33 cellular contexts compared by ENCODE assay signal in genomic region chr11:75743711-75744563, GRCh38. TPM values are rescaled to one million over a fixed set of nuclear protein-coding genes. Genes with fewer than 3 reads are reported as not detected.
DNase-seq lines count a peak whose midpoint lies in the region; ATAC-seq, FAIRE-seq and TF ChIP-seq lines count a peak whose summit lies in the region.
"Had no signal": no experiment of that assay in that cellular context is flagged by ENCODE, and none has a peak within 500 bp of the region (broad histone marks: within the 10 kb centered on the region; RNA-seq: fewer than 3 reads in every experiment).

No MANE protein-coding gene starts in this region.

- CTCF ChIA-PET in H1 (lab: Charles Lee; ENCODE audit: partially characterized antibody) = no interaction called here

- TF ChIP-seq CTCF in H1 (IDR thresholded peaks at IDR 0.05; ENCODE audit: control extremely low read depth in 1 of 3, insufficient read depth in 1 of 3, low read depth in 1 of 3, low read length in 3 of 3) (no peak), upper lobe of left lung (IDR thresholded peaks at IDR 0.05) (no peak), transverse colon (IDR thresholded peaks at IDR 0.05) (no peak)

- TF ChIP-seq POLR2A in H1 (IDR thresholded peaks at IDR 0.05; ENCODE audit: control extremely low read depth in 1 of 2, low read depth in 2 of 2, low read length in 2 of 2) = no peak
- no peak for TF ChIP-seq POLR2A in upper lobe of left lung (IDR thresholded peaks at IDR 0.05)
- TF ChIP-seq POLR2A in transverse colon (IDR thresholded peaks at IDR 0.05) = no peak

- no peak for TF ChIP-seq EP300 in H1 (IDR thresholded peaks at IDR 0.05; ENCODE audit: borderline replicate concordance in 1 of 2, low read depth in 2 of 2, low read length in 2 of 2)
- TF ChIP-seq EP300 in upper lobe of left lung (IDR thresholded peaks at IDR 0.05) = no peak
- TF ChIP-seq EP300 in transverse colon (IDR thresholded peaks at IDR 0.05; ENCODE audit: low read depth) = no peak

- no peak for TF ChIP-seq RAD21 in H1 (IDR thresholded peaks at IDR 0.05 in 1 of 2, conservative IDR thresholded peaks at IDR 0.05 in 1 of 2; ENCODE audit: low read depth in 2 of 2, low read length in 2 of 2)

- no peak overlapping the region for H2BK15ac ChIP-seq in H1 (ENCODE audit: low read length)

- peak; percentile 49 to 79 for ATAC-seq in left cardiac atrium
- ATAC-seq in upper lobe of left lung (ENCODE audit: low FRiP score in 2 of 2) = peak; percentile 19 to 32
- ATAC-seq in HG03354 (IDR thresholded peaks at IDR 0.05; ENCODE audit: poor library complexity, severe bottlenecking, unreplicated experiment) = no peak
- ATAC-seq: left lung; PC-3; SK-N-SH treated with all-trans-retinoic acid at 6 μM for 48 hours; stimulated activated naive CD8-positive, alpha-beta T cell treated with anti-CD3 and anti-CD28 coated beads, Interleukin-15, amount 100 ng/mL, for 72 hours had no signal

- intact Hi-C loops in left cardiac atrium (cut with DNase I) = no loop called here
- intact Hi-C loops in transverse colon (cut with DNase I; ENCODE audit: low total_unique reads) = no loop called here

- H3K9ac ChIP-seq in H1 (replicated peaks in 1 of 4; ENCODE audit: extremely low read depth in 1 of 4, low read depth in 3 of 4, low read length in 3 of 4) = no peak overlapping the region

- no peak overlapping the region for H2BK5ac ChIP-seq in H1 (ENCODE audit: low read depth, low read length)

- no peaks in the 10 kb centered on the region for H3K79me2 ChIP-seq in H1 (ENCODE audit: control insufficient read depth in 1 of 2, insufficient read depth in 2 of 2, low read length in 2 of 2)
- H3K79me2 ChIP-seq: hepatocyte had no signal

- no peak overlapping the region for H2BK20ac ChIP-seq in H1 (ENCODE audit: low read length)

- no peak overlapping the region for H4K5ac ChIP-seq in H1 (ENCODE audit: insufficient read length, low read depth, low read length)

- no peaks in the 10 kb centered on the region for H4K20me1 ChIP-seq in H1 (replicated peaks in 1 of 2; ENCODE audit: control insufficient read depth in 1 of 2, insufficient read depth in 2 of 2, low read length in 2 of 2)

- no peak for FAIRE-seq in H1 (lab: Jason Lieb, UNC)
- no peak for FAIRE-seq in GM19239 (lab: Jason Lieb, UNC)
- FAIRE-seq: GM12891 had no signal

- H2AK5ac ChIP-seq in H1 (ENCODE audit: low read depth, low read length) = 0 out of 2 replicates have a peak overlapping the region, but pooled peaks have one; percentile 17

- no peaks in the 10 kb centered on the region for H3K23me2 ChIP-seq in H1 (ENCODE audit: low read depth, low read length)

- no peak overlapping the region for H2BK120ac ChIP-seq in H1 (replicated peaks; ENCODE audit: low read depth, low read length)

- H3K23ac ChIP-seq in H1 (ENCODE audit: insufficient read length) = no peak overlapping the region

- H4K8ac ChIP-seq in H1 (ENCODE audit: extremely low read depth, insufficient read depth, low read length) = no peak overlapping the region

- H3K4me2 ChIP-seq in H1 (ENCODE audit: insufficient read depth in 1 of 2, low read depth in 2 of 2, low read length in 2 of 2) = no peak overlapping the region
- H3K4me2 ChIP-seq: hepatocyte, smooth muscle cell had no signal

- H3K27me3 ChIP-seq in H1 (replicated peaks in 1 of 4; ENCODE audit: control insufficient read depth in 3 of 4, extremely low read depth in 1 of 4, insufficient read depth in 3 of 4, low read length in 3 of 4) = no peaks in the 10 kb centered on the region; a peak in 1 of 7 replicates
- H3K27me3 ChIP-seq in upper lobe of left lung = no peaks in the 10 kb centered on the region
- H3K27me3 ChIP-seq in transverse colon = peaks cover 3% of the 10 kb centered on the region
- H3K27me3 ChIP-seq: adrenal gland, esophagus squamous epithelium, hepatocyte, left lung had no signal

- POLR2A ChIA-PET in H1 (lab: Charles Lee; ENCODE audit: partially characterized antibody) = no interaction called here

- H3K4me1 ChIP-seq in H1 (replicated peaks in 1 of 4; ENCODE audit: control insufficient read depth in 3 of 4, insufficient read depth in 4 of 4, low read length in 3 of 4) (no peaks in the 10 kb centered on the region), upper lobe of left lung (no peaks in the 10 kb centered on the region), transverse colon (no peaks in the 10 kb centered on the region)
- H3K4me1 ChIP-seq: adrenal gland, HAP-1, left lung had no signal

- no peak overlapping the region for H4K91ac ChIP-seq in H1 (replicated peaks; ENCODE audit: insufficient read length, low read length)

- H3K79me1 ChIP-seq in H1 (ENCODE audit: low read depth, low read length) = no peaks in the 10 kb centered on the region

- H3K27ac ChIP-seq in H1 (ENCODE audit: low read depth, low read length) (no peak overlapping the region), upper lobe of left lung (no peak overlapping the region), transverse colon (no peak overlapping the region)
- H3K27ac ChIP-seq: adrenal gland, C4-2B, esophagus squamous epithelium, hepatocyte, left lung had no signal

- H3K36me3 ChIP-seq in H1 (ENCODE audit: control insufficient read depth in 2 of 4, insufficient read depth in 4 of 4, low read length in 3 of 4) = no peaks in the 10 kb centered on the region
- H3K36me3 ChIP-seq in upper lobe of left lung = no peaks in the 10 kb centered on the region
- no peaks in the 10 kb centered on the region for H3K36me3 ChIP-seq in transverse colon
- H3K36me3 ChIP-seq: adrenal gland, esophagus squamous epithelium, HAP-1, left lung had no signal

- in situ Hi-C loops in transverse colon (cut with MboI; ENCODE audit: low pct_ligation_motif_present in 1 of 4, low pct_unique_long_range_greater_than_20kb in 1 of 4, low sequenced_read_pairs in 3 of 4) = no loop called here

- no peak overlapping the region for H2BK12ac ChIP-seq in H1 (ENCODE audit: low read depth, low read length)

- H2AFZ ChIP-seq in H1 (ENCODE audit: low read length) = no peak overlapping the region
- H2AFZ ChIP-seq: hepatocyte had no signal

- DNase-seq in H1 (ENCODE audit: low read depth in 1 of 2, low spot score in 2 of 2) (no peak), left cardiac atrium (no peak), mucosa of gallbladder (ENCODE audit: low spot score) (peak; percentile 34), upper lobe of left lung (no peak), GM19239 (ENCODE audit: insufficient read length, low spot score) (no peak), transverse colon (no peak)
- DNase-seq: activated CD4-positive, alpha-beta T cell treated with anti-CD3 and anti-CD28 coated beads, Interleukin-2, amount 50 U/mL, for 4 hours; activated naive CD4-positive, alpha-beta T cell; activated T-cell treated with anti-CD3 and anti-CD28 coated beads, Interleukin-2, amount 50 U/mL, for 48 hours; cerebellar nuclear complex; COR-L47; dermis blood vessel endothelial cell; DMS53; esophagus squamous epithelium; foreskin melanocyte; left lung; naive B cell; NCI-H1417 treated with DMSO at 0.1 percent for 48 hours; NCI-H2029 treated with DMSO at 0.1 percent for 48 hours; NCI-H524 treated with DMSO at 0.1 percent for 48 hours; NK-92 treated with Interleukin-12 subunit alpha and Interleukin-12 subunit beta, amount 100 ng/mL, for 24 hours; occipital lobe; PC-3; stimulated activated naive CD8-positive, alpha-beta T cell treated with anti-CD3 and anti-CD28 coated beads, Interleukin-15, amount 100 ng/mL, for 72 hours had no signal

- H3K9me3 ChIP-seq in H1 (ENCODE audit: insufficient read depth in 2 of 2, low read depth in 1 of 2, low read length in 1 of 2) (peaks cover 0 to 5% of the 10 kb centered on the region in 2 experiments; a peak in 1 of 4 replicates), upper lobe of left lung (no peaks in the 10 kb centered on the region), transverse colon (no peaks in the 10 kb centered on the region)
- H3K9me3 ChIP-seq: adrenal gland, esophagus squamous epithelium, HAP-1, left lung had no signal

- no peak overlapping the region for H3K4ac ChIP-seq in H1 (replicated peaks; ENCODE audit: insufficient read length, low read depth, low read length)

- H3K14ac ChIP-seq in H1 (ENCODE audit: insufficient read length) = no peak overlapping the region

- H3K4me3 ChIP-seq in H1 (ENCODE audit: extremely low read depth in 1 of 4, insufficient read depth in 2 of 4, low read depth in 3 of 4, low read length in 4 of 4) (no peak overlapping the region), upper lobe of left lung (no peak overlapping the region), transverse colon (no peak overlapping the region)
- H3K4me3 ChIP-seq: adrenal gland, esophagus squamous epithelium, HAP-1, hepatocyte, left lung, smooth muscle cell had no signal

- H3K18ac ChIP-seq in H1 (ENCODE audit: extremely low read depth, low read length) = no peak overlapping the region; the same call in 1 of the 2 replicates

- H3K56ac ChIP-seq in H1 (replicated peaks; ENCODE audit: insufficient read length, low read depth, low read length) = no peak overlapping the region

- WGBS in H1 (ENCODE audit: extremely low coverage in 1 of 2, insufficient coverage in 1 of 2, insufficient read length in 1 of 2, insufficient replicate concordance in 2 of 2, low coverage in 1 of 2, low lambda C conversion rate in 2 of 2, missing lambda C conversion rate in 1 of 2), 2 experiments = 78% methylated on average over 9 of the region's 9 CpGs; no CpG with 5 or more reads in 1 of the 2 experiments
- WGBS in upper lobe of left lung, 2 donors = 62 to 76% methylated on average over 5 to 9 of the region's 9 CpGs
- WGBS in transverse colon (ENCODE audit: low coverage in 1 of 2), 2 donors = 72% methylated on average over 9 of the region's 9 CpGs; no CpG with 5 or more reads in 1 of the 2 donors

RNA-seq across cellular contexts. Expression of gene DGAT2, which starts 24.6 kb away (rescaled TPM):
- 2.6 and 3.2 TPM in 2 replicates for total RNA-seq in H1 (2021; fragmentation: NEBNext Ultra II Directional; extraction: Animal tissue kit (Norgen Biotek cat#: 25700))
- polyA plus RNA-seq in H1 (2011; rRNA removed) = 5.9 and 8.5 TPM in 2 replicates
- 8.6 TPM for polyA plus RNA-seq in H1 (2011; cell fraction: cytosol; rRNA removed)
- 9.8 TPM for polyA plus RNA-seq in H1 (2011; cell fraction: nucleus; rRNA removed)
- polyA plus RNA-seq in H1 (2012, experiment 1 of 2) = 3.8 to 6.2 TPM (median 5.1 TPM) in 4 replicates
- 4.5 TPM for polyA plus RNA-seq in H1 (2012, experiment 2 of 2)
- polyA plus RNA-seq in H1 (2013, experiment 1 of 2) = 2.2 TPM
- 2.6 TPM for polyA plus RNA-seq in H1 (2013, experiment 2 of 2)
- 10.7 and 12.8 TPM in 2 replicates for polyA minus RNA-seq in H1 (2011; rRNA and poly(A)+ RNA removed)
- polyA minus RNA-seq in H1 (2011; cell fraction: cytosol; rRNA and poly(A)+ RNA removed) = 3.8 TPM
- 3.4 TPM for polyA minus RNA-seq in H1 (2011; cell fraction: nucleus; rRNA and poly(A)+ RNA removed)
- total RNA-seq in left cardiac atrium (100 to 1,000 TPM in 1 of 2 donors, 10 to 100 TPM in 1; 81.2 to 131 TPM), mucosa of gallbladder (5.8 TPM), upper lobe of left lung (10 to 100 TPM in 3 of 6 donors, 1 to 10 TPM in 3; 2.1 to 17.3 (median 10.4) TPM), transverse colon (1 to 10 TPM in 2 of 4 donors, not detected in 2; 3.3 to 3.7 TPM)

RNA-seq across cellular contexts. Expression of gene MOGAT2, which starts 26.3 kb away (rescaled TPM):
- total RNA-seq in H1 (2021; fragmentation: NEBNext Ultra II Directional; extraction: Animal tissue kit (Norgen Biotek cat#: 25700)) = not detected in 2 replicates
- polyA plus RNA-seq in H1 (2011; rRNA removed) = not detected in 2 replicates
- polyA plus RNA-seq in H1 (2011; cell fraction: cytosol; rRNA removed) = not detected
- polyA plus RNA-seq in H1 (2011; cell fraction: nucleus; rRNA removed) = not detected
- not detected in 4 replicates for polyA plus RNA-seq in H1 (2012, experiment 1 of 2)
- not detected for polyA plus RNA-seq in H1 (2012, experiment 2 of 2)
- not detected for polyA plus RNA-seq in H1 (2013, experiment 1 of 2)
- not detected for polyA plus RNA-seq in H1 (2013, experiment 2 of 2)
- not detected in 2 replicates for polyA minus RNA-seq in H1 (2011; rRNA and poly(A)+ RNA removed)
- not detected for polyA minus RNA-seq in H1 (2011; cell fraction: cytosol; rRNA and poly(A)+ RNA removed)
- not detected for polyA minus RNA-seq in H1 (2011; cell fraction: nucleus; rRNA and poly(A)+ RNA removed)
- total RNA-seq in left cardiac atrium (under 1 TPM; 0.26 to 0.38 TPM), mucosa of gallbladder (1.4 TPM), upper lobe of left lung (under 1 TPM in 2 of 6 donors, not detected in 4; 0.11 to 0.13 TPM), transverse colon (100 to 1,000 TPM; 154 to 251 (median 183) TPM)
- total RNA-seq: dermis blood vessel endothelial cell, esophagus squamous epithelium, left lung, occipital lobe, PC-3, pulmonary artery endothelial cell, smooth muscle cell had no signal
- polyA plus RNA-seq: smooth muscle cell had no signal

Comparison
In these comparisons a context has a peak if more than half of its experiments do, and no peak if none do; other contexts are left out.
1. RNA of gene DGAT2, which starts 24.6 kb away (total RNA-seq): 81.2 to 131 TPM in left cardiac atrium; 2.1 to 17.3 TPM in upper lobe of left lung, 5.8 TPM in mucosa of gallbladder (single experiment), 3.3 to 3.7 TPM in transverse colon and 2.6 to 3.2 TPM in H1; every median in the first group is over 4 times any median in the second.
2. RNA of gene MOGAT2, which starts 26.3 kb away (total RNA-seq): 154 to 251 TPM in transverse colon; 1.4 TPM in mucosa of gallbladder (single experiment), 0.26 to 0.38 TPM in left cardiac atrium, not detected in H1 and 0.11 to 0.13 TPM in upper lobe of left lung; every median in the first group is over 10 times any median in the second.